Comparison of ENCODE assay signal across 19 cellular contexts in the genomic region with DNA sequence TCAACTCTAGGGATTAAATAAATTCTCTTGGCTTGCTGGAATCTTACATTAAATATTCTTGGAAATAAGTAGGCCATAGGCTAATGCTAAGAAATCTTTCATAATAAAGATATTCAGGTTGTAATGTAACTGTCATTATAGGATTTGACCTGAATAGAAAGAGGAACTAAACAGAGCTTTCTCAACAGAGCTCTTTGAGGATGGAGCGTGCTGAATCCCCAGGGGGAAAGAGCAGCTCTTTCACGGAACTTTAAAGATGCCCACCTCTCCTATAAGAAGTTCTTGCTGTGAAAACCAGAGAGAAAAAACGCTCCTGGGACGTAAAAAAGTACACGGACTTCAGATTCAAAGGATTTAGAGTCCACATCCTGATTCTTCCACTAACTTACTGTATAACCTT.
DNase-seq lines count a peak whose midpoint lies in the region; ATAC-seq and TF ChIP-seq lines count a peak whose summit lies in the region.
"Had no signal": no experiment of that assay in that cellular context is flagged by ENCODE, and none has a peak within 500 bp of the region (broad histone marks: within the 10 kb centered on the region; RNA-seq: fewer than 3 reads in every experiment).

No MANE protein-coding gene starts in this region.

- no peak overlapping the region for H3K4me3 ChIP-seq in BE2C (ENCODE audit: low read depth, low read length)
- H3K4me3 ChIP-seq: cardiac muscle cell, prostate gland, skin epidermis had no signal

- TF ChIP-seq CTCF in BE2C (IDR thresholded peaks at IDR 0.05; ENCODE audit: low read depth, low read length) = no peak
- no peak for TF ChIP-seq CTCF in HFFc6 (IDR thresholded peaks at IDR 0.05)

- no peaks in the 10 kb centered on the region for H3K9me3 ChIP-seq in BE2C
- H3K9me3 ChIP-seq: prostate gland had no signal

- H3K27me3 Mint-ChIP-seq in stimulated activated memory B cell treated with anti-CD40 and anti-IgM and Interleukin-4, amounts not matched to agents 10 μg/mL and 1 μg/mL and 100 μg/mL, for 72 hours = peaks cover 2% of the 10 kb centered on the region
- peaks cover 2% of the 10 kb centered on the region for H3K27me3 Mint-ChIP-seq in HFFc6 (ENCODE audit: insufficient read depth)

- ATAC-seq in GM19043 (IDR thresholded peaks at IDR 0.05; ENCODE audit: low read depth, unreplicated experiment) (peak; percentile 65), HG02885 (IDR thresholded peaks at IDR 0.05; ENCODE audit: poor library complexity, unreplicated experiment) (peak; percentile 60), GM19035 (IDR thresholded peaks at IDR 0.05; ENCODE audit: unreplicated experiment) (no peak)
- peak; percentile 80 for ATAC-seq in stimulated activated memory B cell treated with anti-CD40 and anti-IgM and Interleukin-4, amounts not matched to agents 10 μg/mL and 1 μg/mL and 100 μg/mL, for 72 hours
- ATAC-seq: foreskin keratinocyte, SK-N-SH treated with all-trans-retinoic acid at 6 μM for 48 hours had no signal

- H3K4me3 Mint-ChIP-seq in stimulated activated memory B cell treated with anti-CD40 and anti-IgM and Interleukin-4, amounts not matched to agents 10 μg/mL and 1 μg/mL and 100 μg/mL, for 72 hours = peak overlapping the region; percentile 10
- no peak overlapping the region for H3K4me3 Mint-ChIP-seq in HFFc6
- H3K4me3 Mint-ChIP-seq: neural crest cell had no signal

- DNase-seq in NAMALWA (ENCODE audit: low spot score) (peak; percentile 26), BE2C (no peak), HFFc6 (no peak)
- DNase-seq: activated CD4-positive, alpha-beta T cell treated with anti-CD3 and anti-CD28 coated beads for 4 hours; activated effector memory CD4-positive, alpha-beta T cell treated with anti-CD3 and anti-CD28 coated beads, Interleukin-2, amount 50 U/mL, for 16 hours; foreskin keratinocyte; KBM-7; NCI-H1417 treated with DMSO at 0.1 percent for 48 hours; NCI-H774; stimulated activated CD8-positive, alpha-beta memory T cell treated with anti-CD3 and anti-CD28 coated beads, Interleukin-4, amount 100 ng/mL, for 48 hours had no signal

- peaks cover 8% of the 10 kb centered on the region for H3K4me1 ChIP-seq in BE2C
- H3K4me1 ChIP-seq: foreskin keratinocyte, prostate gland had no signal

- H3K27ac Mint-ChIP-seq in stimulated activated memory B cell treated with anti-CD40 and anti-IgM and Interleukin-4, amounts not matched to agents 10 μg/mL and 1 μg/mL and 100 μg/mL, for 72 hours = peak overlapping the region; percentile 56
- H3K27ac Mint-ChIP-seq in HFFc6 = no peak overlapping the region

- H3K36me3 ChIP-seq in BE2C = no peaks in the 10 kb centered on the region
- H3K36me3 ChIP-seq: cardiac muscle cell, prostate gland had no signal

- no peaks in the 10 kb centered on the region for H3K9me3 Mint-ChIP-seq in stimulated activated memory B cell treated with anti-CD40 and anti-IgM and Interleukin-4, amounts not matched to agents 10 μg/mL and 1 μg/mL and 100 μg/mL, for 72 hours
- H3K9me3 Mint-ChIP-seq in HFFc6 = peaks cover 31% of the 10 kb centered on the region
- H3K9me3 Mint-ChIP-seq: neural crest cell had no signal

- H3K36me3 Mint-ChIP-seq in stimulated activated memory B cell treated with anti-CD40 and anti-IgM and Interleukin-4, amounts not matched to agents 10 μg/mL and 1 μg/mL and 100 μg/mL, for 72 hours = no peaks in the 10 kb centered on the region
- no peaks in the 10 kb centered on the region for H3K36me3 Mint-ChIP-seq in HFFc6 (ENCODE audit: low read depth)

- no peaks in the 10 kb centered on the region for H3K27me3 ChIP-seq in BE2C
- H3K27me3 ChIP-seq: cardiac muscle cell, foreskin keratinocyte had no signal

- peaks cover 29% of the 10 kb centered on the region for H3K4me1 Mint-ChIP-seq in stimulated activated memory B cell treated with anti-CD40 and anti-IgM and Interleukin-4, amounts not matched to agents 10 μg/mL and 1 μg/mL and 100 μg/mL, for 72 hours
- H3K4me1 Mint-ChIP-seq in HFFc6 (ENCODE audit: low read depth) = no peaks in the 10 kb centered on the region
- H3K4me1 Mint-ChIP-seq: neural crest cell had no signal
